Comparison of ENCODE assay signal across 8 cellular contexts in the genomic region with DNA sequence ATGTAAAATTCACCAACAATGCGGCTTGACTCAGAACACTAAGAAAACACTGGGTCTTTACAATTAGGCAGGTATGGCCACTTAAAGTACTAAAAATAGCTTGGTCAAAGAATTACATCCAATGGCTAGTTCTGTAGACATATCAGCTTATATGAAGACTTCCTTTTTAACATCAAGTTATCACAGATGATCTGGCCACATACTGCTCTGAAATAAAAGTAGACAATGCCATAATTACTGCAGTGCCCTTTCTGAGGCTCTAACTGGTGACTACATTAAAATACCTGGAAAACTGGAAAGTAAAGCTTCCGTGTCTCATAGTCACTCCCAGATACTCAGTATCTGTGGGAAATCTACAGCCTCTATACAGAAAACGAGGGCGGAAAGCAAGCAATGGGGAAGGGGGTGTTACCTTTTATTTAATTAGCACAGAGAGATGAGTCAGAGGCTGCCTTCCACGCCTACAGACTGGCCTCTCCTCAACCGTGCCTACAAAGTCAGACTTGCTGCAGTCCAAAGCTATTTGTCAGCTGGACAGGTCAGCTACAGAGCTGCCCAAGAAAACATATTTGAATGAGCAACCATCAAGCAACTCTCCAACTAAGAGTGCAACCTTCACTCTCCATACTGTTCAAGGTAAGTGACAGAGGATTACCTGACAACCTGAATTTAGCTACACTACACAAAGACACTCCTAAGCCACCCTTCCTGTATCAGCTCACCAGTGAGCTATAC. TPM values are rescaled to one million over a fixed set of nuclear protein-coding genes. Genes with fewer than 3 reads are reported as not detected.
DNase-seq lines count a peak whose midpoint lies in the region; ATAC-seq and TF ChIP-seq lines count a peak whose summit lies in the region.

No MANE protein-coding gene starts in this region.

- ATAC-seq in GM21619 (IDR thresholded peaks at IDR 0.05; ENCODE audit: unreplicated experiment) (peak; percentile 73), T-helper 17 cell (peak; percentile 87), left lung (peak; percentile 95)

- H3K36me3 Mint-ChIP-seq in Caco-2 (ENCODE audit: insufficient read depth, unreplicated experiment), result peaks cover 88% of the 10 kb centered on the region
- peaks cover 7% of the 10 kb centered on the region for H3K36me3 Mint-ChIP-seq in T-helper 17 cell (ENCODE audit: low read depth)

- intact Hi-C loops in Caco-2 (cut with micrococcal nuclease; ENCODE audit: unreplicated experiment), result no loop called here
- intact Hi-C loops in left lung (cut with DNase I), result no loop called here

- H3K4me3 ChIP-seq in Caco-2 (ENCODE audit: low read depth, low read length) (no peak overlapping the region), HUES6 (ENCODE audit: low read depth, low read length) (peak overlapping the region; percentile 28), left lung (no peak overlapping the region)

- H3K9me3 ChIP-seq in Caco-2, result peaks cover 24% of the 10 kb centered on the region
- H3K9me3 ChIP-seq in HUES6 (ENCODE audit: control insufficient read depth, insufficient read depth, low read depth, low read length), result peaks cover 16% of the 10 kb centered on the region
- no peaks in the 10 kb centered on the region for H3K9me3 ChIP-seq in T-helper 17 cell (ENCODE audit: control insufficient read depth, low read length, poor library complexity, severe bottlenecking)
- peaks cover 0 to 12% of the 10 kb centered on the region in 2 donors for H3K9me3 ChIP-seq in left lung

- POLR2A ChIA-PET in Caco-2 (lab: Charles Lee), result interaction anchor here (0.5 to 0.8 kb wide), 2 partner anchors 9 to 156 kb away, joined by 4 to 6 read pairs; partner anchors contain the start of gene SERINC5

- H3K4me3 Mint-ChIP-seq in Caco-2 (ENCODE audit: unreplicated experiment), result peak overlapping the region; percentile 11
- peak overlapping the region; percentile 78 for H3K4me3 Mint-ChIP-seq in T-helper 17 cell

- H3K4me1 ChIP-seq in Caco-2, result peaks cover 41% of the 10 kb centered on the region
- peaks cover 61% of the 10 kb centered on the region for H3K4me1 ChIP-seq in HUES6 (ENCODE audit: control insufficient read depth, insufficient read depth, low read length)
- peaks cover 25 to 43% of the 10 kb centered on the region in 2 donors for H3K4me1 ChIP-seq in left lung

- peak overlapping the region; percentile 97 for H3K27ac ChIP-seq in HUES6 (ENCODE audit: low read depth, low read length)
- H3K27ac ChIP-seq in caudate nucleus (ENCODE audit: low read depth, low read length), result peak overlapping the region; percentile 18
- peak overlapping the region; percentile 46 to 66 for H3K27ac ChIP-seq in left lung
- H3K27ac ChIP-seq in substantia nigra (ENCODE audit: low read depth, low read length, poor library complexity, severe bottlenecking), result peak overlapping the region; percentile 32

- peak overlapping the region; percentile 86 for H3K27ac Mint-ChIP-seq in Caco-2 (ENCODE audit: unreplicated experiment)
- peak overlapping the region; percentile 92 for H3K27ac Mint-ChIP-seq in T-helper 17 cell

- no TSS peak for BruUV-seq in Caco-2 (replicated peaks; lab: Mats Ljungman, UMichigan)

- H3K36me3 ChIP-seq in Caco-2 (ENCODE audit: control insufficient read depth, insufficient read depth, low read length), result peaks cover 8% of the 10 kb centered on the region
- H3K36me3 ChIP-seq in HUES6 (ENCODE audit: control insufficient read depth, insufficient read depth, low read length), result peaks cover 16% of the 10 kb centered on the region
- peaks cover 0 to 4% of the 10 kb centered on the region in 2 donors for H3K36me3 ChIP-seq in left lung

- H3K4me1 Mint-ChIP-seq in Caco-2 (ENCODE audit: low read depth, unreplicated experiment), result peaks cover 40% of the 10 kb centered on the region
- peaks cover 50% of the 10 kb centered on the region for H3K4me1 Mint-ChIP-seq in T-helper 17 cell

- TF ChIP-seq CTCF in Caco-2 (IDR thresholded peaks at IDR 0.05; ENCODE audit: insufficient read depth in 1 of 2, low read depth in 1 of 2, low read length in 1 of 2, severe bottlenecking in 1 of 2, unreplicated experiment in 1 of 2) (no peak), left lung (IDR thresholded peaks at IDR 0.05) (no peak)

- no peaks in the 10 kb centered on the region for H3K27me3 ChIP-seq in Caco-2 (replicated peaks; ENCODE audit: control insufficient read depth, insufficient read depth, low read length)
- H3K27me3 ChIP-seq in HUES6 (ENCODE audit: control insufficient read depth, insufficient read depth, low read length), result no peaks in the 10 kb centered on the region
- no peaks in the 10 kb centered on the region for H3K27me3 ChIP-seq in left lung

- H3K27me3 Mint-ChIP-seq in Caco-2 (ENCODE audit: insufficient read depth, unreplicated experiment), result no peaks in the 10 kb centered on the region
- no peaks in the 10 kb centered on the region for H3K27me3 Mint-ChIP-seq in T-helper 17 cell

- CTCF ChIA-PET in Caco-2 (lab: Charles Lee), result no interaction called here

- peaks cover 18% of the 10 kb centered on the region for H3K9me3 Mint-ChIP-seq in Caco-2 (ENCODE audit: unreplicated experiment)

- DNase-seq in Caco-2, result peak; percentile 47 to 55
- peak in 1 of 3 donors; percentile 21 for DNase-seq in T-helper 17 cell
- DNase-seq in caudate nucleus (lab: John Stamatoyannopoulos, UW), result peak in 19 of 61 donors; percentile 1 to 79 (median 22)
- peak in 1 of 2 donors; percentile 64 for DNase-seq in left lung
- DNase-seq in substantia nigra (lab: John Stamatoyannopoulos, UW), result peak in 4 of 49 donors; percentile 7 to 15 (median 12)
- DNase-seq in occipital lobe (lab: John Stamatoyannopoulos, UW), result no peak

- peak overlapping the region; percentile 63 for H3K9ac ChIP-seq in HUES6 (ENCODE audit: low read length)

RNA-seq across cellular contexts. Expression of gene SERINC5, which starts 8.7 kb away (rescaled TPM):
- 225 and 226 TPM in 2 replicates for total RNA-seq in Caco-2 (2022)
- total RNA-seq in T-helper 17 cell, result 100 to 1,000 TPM; 118 to 119 TPM
- 10 to 100 TPM; 57.0 to 80.7 TPM for total RNA-seq in left lung
- total RNA-seq in occipital lobe, result 60.8 TPM

Comparison
In these comparisons a context has a peak if more than half of its experiments do, and no peak if none do; other contexts are left out.
1. H3K27ac ChIP-seq: peak in every context shown above with its lines; median percentile 97 in HUES6; 56 in left lung; 32 in substantia nigra; 18 in caudate nucleus.